In the genomic region with DNA sequence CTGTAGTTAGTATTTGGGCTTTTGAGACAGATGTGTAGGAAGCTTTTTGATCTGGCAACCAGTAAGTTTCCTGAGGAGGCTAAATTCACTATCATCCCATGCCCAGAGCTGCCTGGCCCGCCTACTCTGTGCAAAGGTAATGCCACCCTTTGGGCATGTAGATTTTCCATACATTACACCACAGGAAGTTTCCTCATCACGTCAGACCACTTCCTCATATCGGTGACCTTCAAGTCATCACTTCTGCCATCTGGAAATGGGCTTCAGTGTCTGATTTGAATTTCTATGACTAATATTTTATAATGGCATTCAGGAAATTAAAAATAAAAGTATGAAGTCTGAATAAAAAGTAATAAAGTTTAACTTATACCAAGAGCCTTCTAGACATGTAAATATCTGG, we compare ENCODE assay signal across 21 cellular contexts.
"Had no signal": no experiment of that assay in that cellular context is flagged by ENCODE, and none has a peak within 500 bp of the region (broad histone marks: within the 10 kb centered on the region; RNA-seq: fewer than 3 reads in every experiment).

No MANE protein-coding gene starts in this region.

- H3K27ac ChIP-seq: pancreas, suprapubic skin, thyroid gland, uterus had no signal

- DNase-seq: dermis blood vessel endothelial cell; endodermal cell; erythroblast; head of caudate nucleus; hippocampal formation; left colon; left ventricle myocardium superior; mesenchymal stem cell; midbrain; naive B cell; occipital lobe; pancreas; right cardiac atrium; small intestine; stimulated activated CD4-positive, alpha-beta T cell treated with anti-CD3 and anti-CD28 coated beads, Interleukin-12 subunit alpha, Interleukin-12 subunit beta, amount 100 ng/mL, for 4 hours; stimulated activated CD4-positive, alpha-beta T cell treated with anti-CD3 and anti-CD28 coated beads, Interleukin-2, amount 100 ng/mL, for 48 hours; stimulated activated naive CD8-positive, alpha-beta T cell treated with anti-CD3 and anti-CD28 coated beads, Interleukin-15, Interleukin-2, amounts not matched to agents 100 U/mL and 50 U/mL, for 24 hours; thyroid gland; uterus had no signal

- H3K4me1 ChIP-seq: pancreas, suprapubic skin, thyroid gland, uterus had no signal

- H3K27me3 ChIP-seq: pancreas, suprapubic skin, thyroid gland, uterus had no signal

- H3K4me3 ChIP-seq: lung, pancreas, suprapubic skin, thyroid gland, uterus had no signal

- H3K36me3 ChIP-seq: pancreas, suprapubic skin, thyroid gland, uterus had no signal

- H3K9me3 ChIP-seq: pancreas, suprapubic skin, thyroid gland, uterus had no signal
